In genomic region chrX:101051549-101052302, GRCh38 we compare ENCODE assay signal across 8 cellular contexts. TPM values are rescaled to one million over a fixed set of nuclear protein-coding genes. Genes with fewer than 3 reads are reported as not detected.
DNase-seq lines count a peak whose midpoint lies in the region; ATAC-seq and TF ChIP-seq lines count a peak whose summit lies in the region.

A gene with protein sequence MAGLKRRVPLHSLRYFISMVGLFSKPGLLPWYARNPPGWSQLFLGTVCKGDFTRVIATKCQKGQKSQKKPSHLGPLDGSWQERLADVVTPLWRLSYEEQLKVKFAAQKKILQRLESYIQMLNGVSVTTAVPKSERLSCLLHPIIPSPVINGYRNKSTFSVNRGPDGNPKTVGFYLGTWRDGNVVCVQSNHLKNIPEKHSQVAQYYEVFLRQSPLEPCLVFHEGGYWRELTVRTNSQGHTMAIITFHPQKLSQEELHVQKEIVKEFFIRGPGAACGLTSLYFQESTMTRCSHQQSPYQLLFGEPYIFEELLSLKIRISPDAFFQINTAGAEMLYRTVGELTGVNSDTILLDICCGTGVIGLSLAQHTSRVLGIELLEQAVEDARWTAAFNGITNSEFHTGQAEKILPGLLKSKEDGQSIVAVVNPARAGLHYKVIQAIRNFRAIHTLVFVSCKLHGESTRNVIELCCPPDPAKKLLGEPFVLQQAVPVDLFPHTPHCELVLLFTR (minus strand): TSS chrX:101052111. CDS start chrX:101042289, 9,822 bp downstream.

- peaks cover 23% of the 10 kb centered on the region for H3K79me2 ChIP-seq in mammary epithelial cell (ENCODE audit: insufficient read depth, low read length)

- H3K9me3 ChIP-seq in WERI-Rb-1 (ENCODE audit: severe bottlenecking): peaks cover 2% of the 10 kb centered on the region
- no peaks in the 10 kb centered on the region for H3K9me3 ChIP-seq in mammary epithelial cell (replicated peaks; ENCODE audit: insufficient read depth, low read length)
- no peaks in the 10 kb centered on the region for H3K9me3 ChIP-seq in spleen

- in situ Hi-C loops in ACHN (cut with HindIII; ENCODE audit: low pct_ligation_motif_present, low pct_unique_long_range_greater_than_20kb, low sequenced_read_pairs) (no loop called here), mammary epithelial cell (cut with MboI; ENCODE audit: low sequenced_read_pairs in 2 of 2) (no loop called here)

- no peaks in the 10 kb centered on the region for H3K36me3 ChIP-seq in WERI-Rb-1
- no peaks in the 10 kb centered on the region for H3K36me3 ChIP-seq in mammary epithelial cell (ENCODE audit: insufficient read depth, low read length)
- H3K36me3 ChIP-seq in spleen: peaks cover 0 to 3% (median 0%) of the 10 kb centered on the region in 6 donors

- H3K4me3 ChIP-seq in WERI-Rb-1 (ENCODE audit: low read depth, low read length) (peak within 1 kb of the TSS; percentile 56), mammary epithelial cell (replicated peaks in 1 of 3; ENCODE audit: insufficient read depth in 1 of 3, low read depth in 2 of 3, low read length in 3 of 3) (peak within 1 kb of the TSS; percentile 51 to 60 (median 58)), spleen (peak within 1 kb of the TSS; percentile 39 to 73 (median 53))

- H3K27ac ChIP-seq in WERI-Rb-1 (peak within 1 kb of the TSS; percentile 85), mammary epithelial cell (ENCODE audit: insufficient read depth, low read depth, low read length) (peak within 1 kb of the TSS; percentile 49), spleen (peak within 1 kb of the TSS; percentile 85 to 95 (median 92))

- WGBS in mammary epithelial cell (ENCODE audit: low coverage, missing lambda C conversion rate): 37% methylated on average over 16 of the region's 43 CpGs
- 0 to 37% (median 1%) methylated on average over 29 to 43 of the region's 43 CpGs for WGBS in spleen, 5 donors

- TSS peak; percentile 45 for BruUV-seq in mammary epithelial cell (replicated peaks; lab: Mats Ljungman, UMichigan)

- TF ChIP-seq CTCF in WERI-Rb-1 (IDR thresholded peaks at IDR 0.05; ENCODE audit: low read depth, low read length) (no peak), mammary epithelial cell (conservative IDR thresholded peaks at IDR 0.05 in 1 of 2, IDR thresholded peaks at IDR 0.05 in 1 of 2; ENCODE audit: extremely low read depth in 1 of 2, insufficient read depth in 1 of 2, low read depth in 1 of 2, low read length in 2 of 2) (no peak), spleen (IDR thresholded peaks at IDR 0.05 in 8 of 11, conservative IDR thresholded peaks at IDR 0.05 in 3 of 11) (no peak)

- peak within 1 kb of the TSS; percentile 69 for H3K4me2 ChIP-seq in mammary epithelial cell (ENCODE audit: insufficient read depth, low read depth, low read length)

- no peaks in the 10 kb centered on the region for H3K4me1 ChIP-seq in mammary epithelial cell (ENCODE audit: insufficient read depth, low read length)
- H3K4me1 ChIP-seq in spleen: peaks cover 0 to 24% (median 13%) of the 10 kb centered on the region in 6 donors

- TF ChIP-seq POLR2A in spleen (IDR thresholded peaks at IDR 0.05): no peak

- H4K20me1 ChIP-seq in mammary epithelial cell (ENCODE audit: insufficient read depth, low read length): no peaks in the 10 kb centered on the region

- H2AFZ ChIP-seq in mammary epithelial cell (ENCODE audit: low read depth, low read length): peak within 1 kb of the TSS; percentile 74

- dilution Hi-C loops in mammary epithelial cell (cut with HindIII; ENCODE audit: low sequenced_read_pairs): no loop called here

- H3K27me3 ChIP-seq in WERI-Rb-1 (ENCODE audit: insufficient read depth, low read depth, severe bottlenecking) (peaks cover 9% of the 10 kb centered on the region), mammary epithelial cell (ENCODE audit: insufficient read depth, low read length) (no peaks in the 10 kb centered on the region), spleen (replicated peaks in 1 of 7) (no peaks in the 10 kb centered on the region)

- CTCF ChIA-PET in mammary epithelial cell (lab: Charles Lee; ENCODE audit: low non-redundant PET): no interaction called here

- ATAC-seq in GM18861 (IDR thresholded peaks at IDR 0.05; ENCODE audit: unreplicated experiment) (peak; percentile 84), HG03095 (IDR thresholded peaks at IDR 0.05; ENCODE audit: unreplicated experiment) (peak; percentile 94)

- intact Hi-C loops in mammary epithelial cell (cut with micrococcal nuclease) (loop anchor here (1.0 kb wide), 2 partner anchors 47 to 156 kb away; partner anchors contain the start of gene CENPI), spleen (cut with DNase I; ENCODE audit: low total_unique reads) (no loop called here)

- peak within 1 kb of the TSS; percentile 56 for H3K9ac ChIP-seq in mammary epithelial cell (ENCODE audit: insufficient read depth, low read length)

- DNase-seq in ACHN (peak; percentile 70), NCI-H2171 (lab: John Stamatoyannopoulos, UW) (peak; percentile 58), WERI-Rb-1 (peak; percentile 78), mammary epithelial cell (peak; percentile 68), inferior parietal cortex (ENCODE audit: extremely low spot score) (peak; percentile 63), spleen (peak; percentile 94)

RNA-seq across cellular contexts. Expression of the gene that starts here (rescaled TPM):
- total RNA-seq in mammary epithelial cell: 10 to 100 TPM; 15.2 to 15.5 TPM
- polyA plus RNA-seq in mammary epithelial cell: 11.3 TPM
- polyA minus RNA-seq in mammary epithelial cell: 29.2 TPM
- 10 to 100 TPM; 22.8 to 31.0 (median 28.0) TPM for total RNA-seq in spleen
- polyA plus RNA-seq in spleen: 10 to 100 TPM in 1 of 3 donors, 1 to 10 TPM in 2; 8.1 to 16.1 (median 8.1) TPM

Comparison
In these comparisons a context has a peak if more than half of its experiments do, and no peak if none do; other contexts are left out.
1. Peak in every context shown above with its lines: DNase-seq, ATAC-seq, H3K4me3 ChIP-seq and H3K27ac ChIP-seq.